35 cellular contexts compared by ENCODE assay signal in the genomic region with DNA sequence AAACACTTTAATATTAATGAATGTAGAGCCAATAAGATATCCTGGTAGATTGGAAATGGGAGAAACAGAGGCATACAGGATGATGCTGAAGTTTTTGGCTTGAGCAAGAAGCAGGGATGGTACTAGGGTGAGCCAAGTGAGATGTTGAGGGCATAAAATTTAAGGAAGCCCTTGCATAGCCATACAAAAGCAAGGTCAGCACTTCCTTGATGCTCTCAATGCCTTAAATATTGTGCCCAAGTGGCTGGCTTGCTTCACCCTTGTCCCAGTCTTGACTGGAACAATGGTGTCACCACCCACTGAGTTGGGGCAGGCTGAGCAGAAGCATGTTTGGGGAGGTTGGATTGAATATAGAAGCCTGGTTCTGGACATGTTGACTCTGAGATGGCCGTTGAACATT. TPM values are rescaled to one million over a fixed set of nuclear protein-coding genes. Genes with fewer than 3 reads are reported as not detected.
"Had no signal": no experiment of that assay in that cellular context is flagged by ENCODE, and none has a peak within 500 bp of the region (broad histone marks: within the 10 kb centered on the region; RNA-seq: fewer than 3 reads in every experiment).

No MANE protein-coding gene starts in this region.

- H3K27me3 Mint-ChIP-seq: activated CD4-positive, alpha-beta T cell treated with anti-CD3 and anti-CD28 coated beads, Interleukin-2, amount 10 ng/mL, durations not matched to agents 24 days and 14 days; activated naive CD8-positive, alpha-beta T cell treated with anti-CD3 and anti-CD28 coated beads, Interleukin-2, amount 10 ng/mL, durations not matched to agents 7 days and 5 days had no signal

- ATAC-seq: activated CD4-positive, alpha-beta T cell treated with anti-CD3 and anti-CD28 coated beads for 36 hours; activated CD8-positive, alpha-beta memory T cell treated with anti-CD3 and anti-CD28 coated beads, Interleukin-2, amount 10 ng/mL, durations not matched to agents 7 days and 5 days; activated CD8-positive, alpha-beta T cell treated with anti-CD3 and anti-CD28 coated beads, Interleukin-2, amount 10 ng/mL, durations not matched to agents 7 days and 5 days; activated naive CD4-positive, alpha-beta T cell treated with anti-CD3 and anti-CD28 coated beads, Interleukin-2, amount 50 U/mL, for 72 hours; effector memory CD8-positive, alpha-beta T cell; foreskin keratinocyte; gastrocnemius medialis had no signal

- H3K9me3 ChIP-seq: esophagus muscularis mucosa, gastrocnemius medialis, heart left ventricle had no signal

- H3K36me3 ChIP-seq: brain microvascular endothelial cell, esophagus muscularis mucosa, gastrocnemius medialis, heart left ventricle had no signal

- H3K27ac Mint-ChIP-seq: activated CD4-positive, alpha-beta memory T cell treated with anti-CD3 and anti-CD28 coated beads for 36 hours; activated CD4-positive, alpha-beta T cell treated with anti-CD3 and anti-CD28 coated beads for 36 hours; activated CD4-positive, alpha-beta T cell treated with anti-CD3 and anti-CD28 coated beads, Interleukin-2, amount 10 ng/mL, durations not matched to agents 24 days and 14 days; activated CD8-positive, alpha-beta memory T cell treated with anti-CD3 and anti-CD28 coated beads, Interleukin-2, amount 10 ng/mL, durations not matched to agents 7 days and 5 days; activated CD8-positive, alpha-beta T cell treated with anti-CD3 and anti-CD28 coated beads, Interleukin-2, amount 10 ng/mL, durations not matched to agents 7 days and 5 days; activated naive CD4-positive, alpha-beta T cell treated with anti-CD3 and anti-CD28 coated beads for 36 hours; activated naive CD4-positive, alpha-beta T cell treated with anti-CD3 and anti-CD28 coated beads, Interleukin-2, amount 50 U/mL, for 72 hours; activated naive CD8-positive, alpha-beta T cell treated with anti-CD3 and anti-CD28 coated beads, Interleukin-2, amount 10 ng/mL, durations not matched to agents 7 days and 5 days; activated T-helper 1 cell treated with anti-CD3 and anti-CD28 coated beads, Interleukin-12 subunit alpha, Interleukin-12 subunit beta, Interleukin-2, Interleukin-4 antibody, amounts not matched to agents 30 ng/mL and 10 ng/mL and 1 ng/mL, durations not matched to agents 14 hours and 24 hours and 36 hours; activated T-helper 2 cell treated with anti-CD3 and anti-CD28 coated beads, Interferon-gamma antibody, Interleukin-2, Interleukin-4, amounts not matched to agents 10 μg/mL and 5 μg/mL and 100 μg/mL, durations not matched to agents 14 hours and 24 hours and 36 hours; effector memory CD8-positive, alpha-beta T cell had no signal

- H3K4me1 Mint-ChIP-seq: activated CD4-positive, alpha-beta T cell treated with anti-CD3 and anti-CD28 coated beads for 36 hours; activated CD4-positive, alpha-beta T cell treated with anti-CD3 and anti-CD28 coated beads, Interleukin-2, amount 10 ng/mL, durations not matched to agents 24 days and 14 days; activated CD8-positive, alpha-beta memory T cell treated with anti-CD3 and anti-CD28 coated beads, Interleukin-2, amount 10 ng/mL, durations not matched to agents 7 days and 5 days; activated naive CD8-positive, alpha-beta T cell treated with anti-CD3 and anti-CD28 coated beads, Interleukin-2, amount 10 ng/mL, durations not matched to agents 7 days and 5 days; central memory CD8-positive, alpha-beta T cell had no signal

- H3K27me3 ChIP-seq: brain microvascular endothelial cell, esophagus muscularis mucosa, foreskin keratinocyte, gastrocnemius medialis, heart left ventricle had no signal

- DNase-seq: activated CD4-positive, alpha-beta memory T cell treated with anti-CD3 and anti-CD28 coated beads for 36 hours; activated CD4-positive, alpha-beta T cell treated with anti-CD3 and anti-CD28 coated beads for 36 hours; activated CD4-positive, alpha-beta T cell treated with anti-CD3 and anti-CD28 coated beads, Interleukin-2, amount 10 ng/mL, durations not matched to agents 24 days and 14 days; activated CD4-positive, CD25-positive, alpha-beta regulatory T cell; activated CD4-positive, CD25-positive, alpha-beta regulatory T cell treated with anti-CD3 and anti-CD28 coated beads, Interleukin-2, amount 50 U/mL, for 72 hours; activated CD8-positive, alpha-beta memory T cell treated with anti-CD3 and anti-CD28 coated beads, Interleukin-2, amount 10 ng/mL, durations not matched to agents 7 days and 5 days; activated CD8-positive, alpha-beta memory T cell treated with anti-CD3 and anti-CD28 coated beads, Interleukin-2, amount 50 U/mL, for 4 hours; activated CD8-positive, alpha-beta T cell treated with anti-CD3 and anti-CD28 coated beads, Interleukin-2, amount 10 ng/mL, durations not matched to agents 7 days and 5 days; activated effector memory CD4-positive, alpha-beta T cell treated with anti-CD3 and anti-CD28 coated beads, Interleukin-2, amount 50 U/mL, for 16 hours; activated naive CD4-positive, alpha-beta T cell treated with anti-CD3 and anti-CD28 coated beads for 36 hours; activated naive CD8-positive, alpha-beta T cell treated with anti-CD3 and anti-CD28 coated beads, Interleukin-2, amount 10 ng/mL, durations not matched to agents 7 days and 5 days; activated T-cell treated with anti-CD3 and anti-CD28 coated beads, Interleukin-2, amount 50 U/mL, for 1 hour; activated T-cell treated with anti-CD3 and anti-CD28 coated beads, Interleukin-2, amount 50 U/mL, for 48 hours; amniotic stem cell; anterior cingulate cortex; brain microvascular endothelial cell; dermis blood vessel endothelial cell; effector CD4-positive, alpha-beta T cell; effector memory CD8-positive, alpha-beta T cell; erythroblast; foreskin keratinocyte; gastrocnemius medialis; glutamatergic neuron; heart left ventricle; T-helper 2 cell had no signal

- H3K27ac ChIP-seq: brain microvascular endothelial cell, esophagus muscularis mucosa, foreskin keratinocyte, gastrocnemius medialis had no signal

- H3K36me3 Mint-ChIP-seq: activated CD4-positive, alpha-beta memory T cell treated with anti-CD3 and anti-CD28 coated beads for 36 hours; activated CD8-positive, alpha-beta memory T cell treated with anti-CD3 and anti-CD28 coated beads, Interleukin-2, amount 10 ng/mL, durations not matched to agents 7 days and 5 days; activated naive CD4-positive, alpha-beta T cell treated with anti-CD3 and anti-CD28 coated beads, Interleukin-2, amount 50 U/mL, for 72 hours; activated naive CD8-positive, alpha-beta T cell treated with anti-CD3 and anti-CD28 coated beads, Interleukin-2, amount 10 ng/mL, durations not matched to agents 7 days and 5 days had no signal

- H3K4me3 Mint-ChIP-seq: activated CD4-positive, alpha-beta memory T cell treated with anti-CD3 and anti-CD28 coated beads for 36 hours; activated CD4-positive, alpha-beta T cell treated with anti-CD3 and anti-CD28 coated beads for 36 hours; activated CD4-positive, alpha-beta T cell treated with anti-CD3 and anti-CD28 coated beads, Interleukin-2, amount 10 ng/mL, durations not matched to agents 24 days and 14 days; activated CD8-positive, alpha-beta memory T cell treated with anti-CD3 and anti-CD28 coated beads, Interleukin-2, amount 10 ng/mL, durations not matched to agents 7 days and 5 days; activated CD8-positive, alpha-beta T cell treated with anti-CD3 and anti-CD28 coated beads, Interleukin-2, amount 10 ng/mL, durations not matched to agents 7 days and 5 days; activated naive CD4-positive, alpha-beta T cell treated with anti-CD3 and anti-CD28 coated beads for 36 hours; activated naive CD8-positive, alpha-beta T cell treated with anti-CD3 and anti-CD28 coated beads, Interleukin-2, amount 10 ng/mL, durations not matched to agents 7 days and 5 days; activated T-helper 1 cell treated with anti-CD3 and anti-CD28 coated beads, Interleukin-12 subunit alpha, Interleukin-12 subunit beta, Interleukin-2, Interleukin-4 antibody, amounts not matched to agents 30 ng/mL and 10 ng/mL and 1 ng/mL, durations not matched to agents 14 hours and 24 hours and 36 hours; central memory CD8-positive, alpha-beta T cell; effector memory CD8-positive, alpha-beta T cell had no signal

- H3K9me3 Mint-ChIP-seq: activated CD4-positive, alpha-beta memory T cell treated with anti-CD3 and anti-CD28 coated beads for 36 hours; activated CD4-positive, alpha-beta T cell treated with anti-CD3 and anti-CD28 coated beads, Interleukin-2, amount 10 ng/mL, durations not matched to agents 24 days and 14 days; activated naive CD4-positive, alpha-beta T cell treated with anti-CD3 and anti-CD28 coated beads for 36 hours; activated naive CD8-positive, alpha-beta T cell treated with anti-CD3 and anti-CD28 coated beads, Interleukin-2, amount 10 ng/mL, durations not matched to agents 7 days and 5 days; activated T-helper 1 cell treated with anti-CD3 and anti-CD28 coated beads, Interleukin-12 subunit alpha, Interleukin-12 subunit beta, Interleukin-2, Interleukin-4 antibody, amounts not matched to agents 30 ng/mL and 10 ng/mL and 1 ng/mL, durations not matched to agents 14 hours and 24 hours and 36 hours; activated T-helper 2 cell treated with anti-CD3 and anti-CD28 coated beads, Interferon-gamma antibody, Interleukin-2, Interleukin-4, amounts not matched to agents 10 μg/mL and 5 μg/mL and 100 μg/mL, durations not matched to agents 14 hours and 24 hours and 36 hours; central memory CD8-positive, alpha-beta T cell; effector memory CD8-positive, alpha-beta T cell had no signal

- H3K4me3 ChIP-seq: coronary artery, esophagus muscularis mucosa, gastrocnemius medialis, heart left ventricle had no signal

- FAIRE-seq: astrocyte, bronchial epithelial cell had no signal

- H3K4me1 ChIP-seq: esophagus muscularis mucosa, foreskin keratinocyte, gastrocnemius medialis had no signal

RNA-seq across cellular contexts. Expression of a gene that starts 43.2 kb away (rescaled TPM):
- total RNA-seq: activated CD4-positive, alpha-beta memory T cell treated with anti-CD3 and anti-CD28 coated beads for 36 hours; activated CD4-positive, alpha-beta T cell treated with anti-CD3 and anti-CD28 coated beads for 36 hours; activated CD4-positive, alpha-beta T cell treated with anti-CD3 and anti-CD28 coated beads, Interleukin-2, amount 10 ng/mL, durations not matched to agents 24 days and 14 days; activated CD8-positive, alpha-beta memory T cell treated with anti-CD3 and anti-CD28 coated beads for 36 hours; activated CD8-positive, alpha-beta memory T cell treated with anti-CD3 and anti-CD28 coated beads, Interleukin-2, amount 10 ng/mL, durations not matched to agents 7 days and 5 days; activated CD8-positive, alpha-beta T cell treated with anti-CD3 and anti-CD28 coated beads, Interleukin-2, amount 10 ng/mL, durations not matched to agents 7 days and 5 days; activated naive CD4-positive, alpha-beta T cell treated with anti-CD3 and anti-CD28 coated beads for 36 hours; activated naive CD4-positive, alpha-beta T cell treated with anti-CD3 and anti-CD28 coated beads, Interleukin-2, amount 50 U/mL, for 72 hours; activated T-helper 1 cell treated with anti-CD3 and anti-CD28 coated beads, Interleukin-12 subunit alpha, Interleukin-12 subunit beta, Interleukin-2, Interleukin-4 antibody, amounts not matched to agents 30 ng/mL and 10 ng/mL and 1 ng/mL, durations not matched to agents 14 hours and 24 hours and 36 hours; activated T-helper 2 cell treated with anti-CD3 and anti-CD28 coated beads, Interferon-gamma antibody, Interleukin-2, Interleukin-4, amounts not matched to agents 10 μg/mL and 5 μg/mL and 100 μg/mL, durations not matched to agents 14 hours and 24 hours and 36 hours; T-helper 1 cell treated with Interleukin-12 subunit alpha and Interleukin-12 subunit beta and Interleukin-4 antibody, amounts not matched to agents 30 ng/mL and 1 ng/mL, for 36 hours had no signal
